39 cellular contexts compared by ENCODE assay signal in genomic region chr4:154595807-154596206, GRCh38. TPM values are rescaled to one million over a fixed set of nuclear protein-coding genes. Genes with fewer than 3 reads are reported as not detected.
A peak's percentile ranks its signal among the peaks of the same experiment; 100 is the strongest.
DNase-seq lines count a peak whose midpoint lies in the region; ATAC-seq, FAIRE-seq and TF ChIP-seq lines count a peak whose summit lies in the region.
"Had no signal": no experiment of that assay in that cellular context is flagged by ENCODE, and none has a peak within 500 bp of the region (broad histone marks: within the 10 kb centered on the region; RNA-seq: fewer than 3 reads in every experiment).

No MANE protein-coding gene starts in this region.

- H3K4me1 Mint-ChIP-seq in astrocyte (ENCODE audit: low read depth, unreplicated experiment) = no peaks in the 10 kb centered on the region
- H3K4me1 Mint-ChIP-seq: activated CD4-positive, alpha-beta T cell treated with anti-CD3 and anti-CD28 coated beads, Interleukin-2, amount 10 ng/mL, durations not matched to agents 7 days and 5 days; neural progenitor cell had no signal

- H3K9ac ChIP-seq in astrocyte (ENCODE audit: low read length) (no peak overlapping the region), smooth muscle cell (ENCODE audit: low read depth) (no peak overlapping the region)
- H3K9ac ChIP-seq: neural progenitor cell had no signal

- H3K79me2 ChIP-seq in astrocyte (ENCODE audit: insufficient read depth, low read length) (no peaks in the 10 kb centered on the region), hepatocyte (no peaks in the 10 kb centered on the region), smooth muscle cell (ENCODE audit: low read depth) (no peaks in the 10 kb centered on the region)

- no peaks in the 10 kb centered on the region for H3K36me3 Mint-ChIP-seq in astrocyte (ENCODE audit: low read depth, unreplicated experiment)
- H3K36me3 Mint-ChIP-seq: neural progenitor cell had no signal

- H3K4me2 ChIP-seq in astrocyte (ENCODE audit: low read length) = no peak overlapping the region
- no peak overlapping the region for H3K4me2 ChIP-seq in hepatocyte
- no peak overlapping the region for H3K4me2 ChIP-seq in smooth muscle cell
- H3K4me2 ChIP-seq: GM23338, neural progenitor cell had no signal

- no peaks in the 10 kb centered on the region for H3K27me3 Mint-ChIP-seq in astrocyte (ENCODE audit: low read depth, unreplicated experiment)
- H3K27me3 Mint-ChIP-seq: dendritic cell treated with granulocyte-macrophage colony-stimulating factor and Interleukin-4, amounts not matched to agents 40 ng/mL and 50 ng/mL, for 4 days had no signal

- H3K27me3 ChIP-seq in astrocyte (ENCODE audit: insufficient read depth, low read length) = no peaks in the 10 kb centered on the region
- no peaks in the 10 kb centered on the region for H3K27me3 ChIP-seq in hepatocyte
- H3K27me3 ChIP-seq in ovary = no peaks in the 10 kb centered on the region
- no peaks in the 10 kb centered on the region for H3K27me3 ChIP-seq in smooth muscle cell (ENCODE audit: low read depth)
- H3K27me3 ChIP-seq: gastrocnemius medialis, neural progenitor cell, right atrium auricular region, testis had no signal

- H3K4me3 ChIP-seq in astrocyte (ENCODE audit: insufficient read depth, low read depth, low read length) (no peak overlapping the region), hepatocyte (no peak overlapping the region), ovary (no peak overlapping the region), smooth muscle cell (no peak overlapping the region)
- H3K4me3 ChIP-seq: esophagus muscularis mucosa, gastrocnemius medialis, GM23338, neural progenitor cell, right atrium auricular region, spleen, testis had no signal

- no peaks in the 10 kb centered on the region for H3K9me3 Mint-ChIP-seq in astrocyte (ENCODE audit: unreplicated experiment)
- H3K9me3 Mint-ChIP-seq: activated CD4-positive, alpha-beta T cell treated with anti-CD3 and anti-CD28 coated beads, Interleukin-2, amount 10 ng/mL, durations not matched to agents 7 days and 5 days; dendritic cell treated with granulocyte-macrophage colony-stimulating factor and Interleukin-4, amounts not matched to agents 40 ng/mL and 50 ng/mL, for 4 days; GM23338; neural progenitor cell had no signal

- TF ChIP-seq CTCF in astrocyte (IDR thresholded peaks at IDR 0.05; ENCODE audit: insufficient read depth, low read depth, low read length) = no peak
- TF ChIP-seq CTCF in hepatocyte (IDR thresholded peaks at IDR 0.05; ENCODE audit: poor library complexity) = no peak
- TF ChIP-seq CTCF in ovary (IDR thresholded peaks at IDR 0.05) = no peak
- TF ChIP-seq CTCF in smooth muscle cell (IDR thresholded peaks at IDR 0.05; ENCODE audit: borderline replicate concordance, insufficient read depth, poor library complexity, severe bottlenecking) = no peak

- H3K9me3 ChIP-seq in astrocyte (ENCODE audit: insufficient read depth, low read depth, low read length) (no peaks in the 10 kb centered on the region), hepatocyte (ENCODE audit: low read depth) (no peaks in the 10 kb centered on the region), ovary (no peaks in the 10 kb centered on the region), smooth muscle cell (replicated peaks; ENCODE audit: low read depth) (no peaks in the 10 kb centered on the region)
- H3K9me3 ChIP-seq: esophagus muscularis mucosa, gastrocnemius medialis, right atrium auricular region, spleen, testis had no signal

- ATAC-seq in GM21529 (IDR thresholded peaks at IDR 0.05; ENCODE audit: unreplicated experiment) = no peak
- ATAC-seq: gastrocnemius medialis; GM23338; left cardiac atrium; Panc1; stimulated activated naive CD8-positive, alpha-beta T cell treated with anti-CD3 and anti-CD28 coated beads, Interleukin-15, Interleukin-2, amounts not matched to agents 100 U/mL and 50 U/mL, for 24 hours had no signal

- no peak overlapping the region for H3K4me3 Mint-ChIP-seq in astrocyte (ENCODE audit: unreplicated experiment)
- H3K4me3 Mint-ChIP-seq: activated CD4-positive, alpha-beta T cell treated with anti-CD3 and anti-CD28 coated beads, Interleukin-2, amount 10 ng/mL, durations not matched to agents 7 days and 5 days; dendritic cell treated with granulocyte-macrophage colony-stimulating factor and Interleukin-4, amounts not matched to agents 40 ng/mL and 50 ng/mL, for 4 days; GM23338; neural progenitor cell had no signal

- H3K9me2 ChIP-seq in hepatocyte (replicated peaks; ENCODE audit: insufficient read depth) = no peaks in the 10 kb centered on the region

- no peaks in the 10 kb centered on the region for H3F3A ChIP-seq in smooth muscle cell (ENCODE audit: low read depth)

- TF ChIP-seq POLR2A in ovary (IDR thresholded peaks at IDR 0.05) = no peak

- H4K20me1 ChIP-seq in astrocyte (ENCODE audit: insufficient read depth, low read length) (no peaks in the 10 kb centered on the region), hepatocyte (ENCODE audit: insufficient read depth, poor library complexity, severe bottlenecking) (no peaks in the 10 kb centered on the region), smooth muscle cell (ENCODE audit: low read depth) (no peaks in the 10 kb centered on the region)

- H2AFZ ChIP-seq in astrocyte (ENCODE audit: low read depth, low read length) = no peak overlapping the region
- H2AFZ ChIP-seq in hepatocyte = no peak overlapping the region
- H2AFZ ChIP-seq in smooth muscle cell (ENCODE audit: low read depth) = no peak overlapping the region
- H2AFZ ChIP-seq: GM23338, neural progenitor cell had no signal

- H3K27ac Mint-ChIP-seq in astrocyte (ENCODE audit: unreplicated experiment) = no peak overlapping the region
- H3K27ac Mint-ChIP-seq: activated CD4-positive, alpha-beta T cell treated with anti-CD3 and anti-CD28 coated beads, Interleukin-2, amount 10 ng/mL, durations not matched to agents 7 days and 5 days; dendritic cell treated with granulocyte-macrophage colony-stimulating factor and Interleukin-4, amounts not matched to agents 40 ng/mL and 50 ng/mL, for 4 days; GM23338; neural progenitor cell had no signal

- TF ChIP-seq EP300 in ovary (IDR thresholded peaks at IDR 0.05) = no peak

- no peaks in the 10 kb centered on the region for H3K4me1 ChIP-seq in astrocyte (ENCODE audit: insufficient read depth, low read length)
- peaks cover 30% of the 10 kb centered on the region for H3K4me1 ChIP-seq in hepatocyte (ENCODE audit: insufficient read depth)
- H3K4me1 ChIP-seq in ovary (ENCODE audit: insufficient read depth) = no peaks in the 10 kb centered on the region
- H3K4me1 ChIP-seq in smooth muscle cell (ENCODE audit: low read depth) = no peaks in the 10 kb centered on the region
- H3K4me1 ChIP-seq: esophagus muscularis mucosa, gastrocnemius medialis, right atrium auricular region, spleen, testis had no signal

- H3K27ac ChIP-seq in astrocyte (ENCODE audit: low read depth, low read length) (no peak overlapping the region), hepatocyte (no peak overlapping the region), ovary (no peak overlapping the region), smooth muscle cell (ENCODE audit: low read depth) (no peak overlapping the region)
- H3K27ac ChIP-seq: 22Rv1, esophagus muscularis mucosa, gastrocnemius medialis, neural progenitor cell, right atrium auricular region, spleen, testis, WERI-Rb-1 had no signal

- no peak for FAIRE-seq in astrocyte (lab: Jason Lieb, UNC)
- FAIRE-seq: urothelium cell line had no signal

- intact Hi-C loops in ovary (cut with DNase I) = no loop called here

- DNase-seq in SIG-M5 treated with dmso at 0.1 percent for 504 hours (lab: John Stamatoyannopoulos, UW; ENCODE audit: unreplicated experiment) (peak; percentile 13), SIG-M5 (lab: John Stamatoyannopoulos, UW) (no peak), astrocyte (ENCODE audit: low read depth) (peak; percentile 84), hepatocyte (ENCODE audit: low spot score) (peak; percentile 27), renal cortical epithelial cell (ENCODE audit: low read depth) (peak; percentile 83), ovary (no peak), smooth muscle cell (lab: John Stamatoyannopoulos, UW; ENCODE audit: unreplicated experiment) (no peak)
- DNase-seq: activated CD4-positive, alpha-beta T cell treated with anti-CD3 and anti-CD28 coated beads, Interleukin-2, amount 10 ng/mL, durations not matched to agents 7 days and 5 days; activated gamma-delta T cell treated with Interleukin-2 at 50 U/mL for 16 hours; activated T-cell treated with anti-CD3 and anti-CD28 coated beads, Interleukin-2, amount 50 U/mL, for 48 hours; C1 segment of cervical spinal cord; central memory CD4-positive, alpha-beta T cell; DMS79; gastrocnemius medialis; GDM1; left cardiac atrium; NCI-H1092 treated with DMSO at 0.1 percent for 48 hours; NCI-H187 treated with DMSO at 0.1 percent for 48 hours; NCI-H526 treated with DMSO at 0.1 percent for 48 hours; SHP77 treated with DMSO at 0.1 percent for 48 hours; spleen; stimulated activated CD4-positive, alpha-beta T cell treated with anti-CD3 and anti-CD28 coated beads, Interleukin-2, amount 100 ng/mL, for 24 hours; stimulated activated naive CD8-positive, alpha-beta T cell treated with anti-CD3 and anti-CD28 coated beads, Interleukin-15, Interleukin-2, amounts not matched to agents 100 U/mL and 50 U/mL, for 24 hours; SW 1271; testis; WERI-Rb-1 had no signal

- H3K36me3 ChIP-seq in astrocyte (ENCODE audit: insufficient read depth, low read length) (no peaks in the 10 kb centered on the region), hepatocyte (replicated peaks; ENCODE audit: insufficient read depth, low read depth) (no peaks in the 10 kb centered on the region), ovary (no peaks in the 10 kb centered on the region), smooth muscle cell (ENCODE audit: low read depth) (no peaks in the 10 kb centered on the region)
- H3K36me3 ChIP-seq: esophagus muscularis mucosa, gastrocnemius medialis, neural progenitor cell, right atrium auricular region, spleen, WERI-Rb-1 had no signal

RNA-seq across cellular contexts. Expression of gene FGA, which starts 5.3 kb away (rescaled TPM):
- total RNA-seq in astrocyte = not detected in 2 replicates
- 1,189 and 1,239 TPM in 2 replicates for total RNA-seq in hepatocyte
- polyA plus RNA-seq in hepatocyte = 446 and 579 TPM in 2 replicates
- total RNA-seq in renal cortical epithelial cell = 0.17 and 7.0 TPM in 2 replicates
- total RNA-seq in ovary = 1 to 10 TPM in 3 of 7 donors, under 1 TPM in 2, not detected in 2; 0.25 to 8.4 (median 2.4) TPM
- polyA plus RNA-seq in ovary = not detected
- 0.04 TPM in 1 of 2 replicates, not detected in the other for total RNA-seq in smooth muscle cell
- 0.21 and 0.41 TPM in 2 replicates for polyA plus RNA-seq in smooth muscle cell
- total RNA-seq: activated CD4-positive, alpha-beta T cell treated with anti-CD3 and anti-CD28 coated beads, Interleukin-2, amount 10 ng/mL, durations not matched to agents 7 days and 5 days; esophagus muscularis mucosa; GM23338; HT-29; M059J; mesenteric fat pad; myocyte; right atrium auricular region had no signal
- polyA plus RNA-seq: GM23338 had no signal

RNA-seq across cellular contexts. Expression of gene FGG, which starts 16.6 kb away (rescaled TPM):
- total RNA-seq in astrocyte (not detected in 2 replicates), hepatocyte (1,531 and 1,684 TPM in 2 replicates), renal cortical epithelial cell (0.20 TPM in 1 of 2 replicates, not detected in the other), ovary (10 to 100 TPM in 2 of 7 donors, 1 to 10 TPM in 2, under 1 TPM in 2, not detected in 1; 0.24 to 23.1 (median 1.8) TPM), smooth muscle cell (not detected in 2 replicates)
- polyA plus RNA-seq in hepatocyte (1,125 and 1,415 TPM in 2 replicates), ovary (1 to 10 TPM in 1 of 2 donors, under 1 TPM in 1; 0.50 to 3.2 TPM), smooth muscle cell (0.77 and 1.1 TPM in 2 replicates)
- total RNA-seq: activated CD4-positive, alpha-beta T cell treated with anti-CD3 and anti-CD28 coated beads, Interleukin-2, amount 10 ng/mL, durations not matched to agents 7 days and 5 days; esophagus muscularis mucosa; GM23338; HT-29; M059J; mesenteric fat pad; myocyte; right atrium auricular region had no signal
- polyA plus RNA-seq: GM23338 had no signal

RNA-seq across cellular contexts. Expression of gene FGB, which starts 33.0 kb away (rescaled TPM):
- total RNA-seq in astrocyte (2.8 and 3.0 TPM in 2 replicates), hepatocyte (1,901 and 1,953 TPM in 2 replicates), renal cortical epithelial cell (0.69 and 14.3 TPM in 2 replicates), ovary (1 to 10 TPM in 3 of 7 donors, under 1 TPM in 1, not detected in 3; 0.20 to 5.0 (median 1.7) TPM), smooth muscle cell (not detected in 2 replicates)
- polyA plus RNA-seq in hepatocyte (1,888 and 2,096 TPM in 2 replicates), ovary (not detected), smooth muscle cell (1.1 and 1.3 TPM in 2 replicates)
- total RNA-seq: activated CD4-positive, alpha-beta T cell treated with anti-CD3 and anti-CD28 coated beads, Interleukin-2, amount 10 ng/mL, durations not matched to agents 7 days and 5 days; esophagus muscularis mucosa; GM23338; HT-29; M059J; mesenteric fat pad; myocyte; right atrium auricular region had no signal
- polyA plus RNA-seq: GM23338 had no signal

RNA-seq across cellular contexts. Expression of gene PLRG1, which starts 45.6 kb away (rescaled TPM):
- 77.4 and 81.3 TPM in 2 replicates for total RNA-seq in astrocyte
- total RNA-seq in hepatocyte = 63.9 and 67.3 TPM in 2 replicates
- 54.4 and 60.0 TPM in 2 replicates for polyA plus RNA-seq in hepatocyte
- total RNA-seq in renal cortical epithelial cell = 88.6 and 99.9 TPM in 2 replicates
- 10 to 100 TPM; 26.5 to 90.9 (median 61.5) TPM for total RNA-seq in ovary
- polyA plus RNA-seq in ovary = 10 to 100 TPM; 35.6 to 71.1 TPM
- total RNA-seq in smooth muscle cell = 88.1 and 138 TPM in 2 replicates
- 66.2 and 66.4 TPM in 2 replicates for polyA plus RNA-seq in smooth muscle cell

Comparison
In these comparisons a context has a peak if more than half of its experiments do, and no peak if none do; other contexts are left out.
1. DNase-seq: peak in SIG-M5 treated with dmso at 0.1 percent for 504 hours (single experiment), astrocyte (single experiment), hepatocyte (single experiment) and renal cortical epithelial cell (single experiment); none in SIG-M5 (single experiment), ovary (0 of 5) and smooth muscle cell (single experiment).
2. RNA of gene FGA, which starts 5.3 kb away (total RNA-seq): 1,189 to 1,239 TPM in hepatocyte; 0.17 to 7.0 TPM in renal cortical epithelial cell, 0.25 to 8.4 TPM in ovary, 0.04 TPM in smooth muscle cell and not detected in astrocyte; every median in the first group is over 100 times any median in the second.
3. RNA of gene FGG, which starts 16.6 kb away (total RNA-seq): 1,531 to 1,684 TPM in hepatocyte; 0.24 to 23.1 TPM in ovary, 0.20 TPM in renal cortical epithelial cell, not detected in astrocyte and not detected in smooth muscle cell; every median in the first group is over 10 times any median in the second.
4. RNA of gene FGB, which starts 33.0 kb away (total RNA-seq): 1,901 to 1,953 TPM in hepatocyte; 0.69 to 14.3 TPM in renal cortical epithelial cell, 2.8 to 3.0 TPM in astrocyte, 0.20 to 5.0 TPM in ovary and not detected in smooth muscle cell; every median in the first group is over 100 times any median in the second.